18 cellular contexts compared by ENCODE assay signal in genomic region chr9:114709636-114710035, GRCh38. TPM values are rescaled to one million over a fixed set of nuclear protein-coding genes. Genes with fewer than 3 reads are reported as not detected.
"Had no signal": no experiment of that assay in that cellular context is flagged by ENCODE, and none has a peak within 500 bp of the region (broad histone marks: within the 10 kb centered on the region; RNA-seq: fewer than 3 reads in every experiment).

No MANE protein-coding gene starts in this region.

- H3K36me3 Mint-ChIP-seq: stimulated activated naive B cell treated with anti-CD40 and anti-IgM and Interleukin-4, amounts not matched to agents 10 μg/mL and 1 μg/mL and 100 μg/mL, for 72 hours had no signal

- H3K4me3 Mint-ChIP-seq: natural killer cell treated with Interleukin-12 subunit alpha and Interleukin-12 subunit beta and Interleukin-15 and Interleukin-18, amount 100 ng/mL, for 72 hours; stimulated activated naive B cell treated with anti-CD40 and anti-IgM and Interleukin-4, amounts not matched to agents 10 μg/mL and 1 μg/mL and 100 μg/mL, for 72 hours had no signal

- ATAC-seq: gastroesophageal sphincter; right lobe of liver; stimulated activated naive B cell treated with anti-CD40 and anti-IgM and Interleukin-4, amounts not matched to agents 10 μg/mL and 1 μg/mL and 100 μg/mL, for 72 hours had no signal

- DNase-seq: activated CD4-positive, alpha-beta T cell treated with anti-CD3 and anti-CD28 coated beads for 48 hours; activated CD8-positive, alpha-beta memory T cell treated with anti-CD3 and anti-CD28 coated beads, Interleukin-2, amount 50 U/mL, for 4 hours; activated gamma-delta T cell treated with Interleukin-2 at 50 U/mL for 16 hours; brain microvascular endothelial cell; effector memory CD4-positive, alpha-beta T cell; kidney; left ventricle myocardium inferior; mesenchymal stem cell; nucleus accumbens; right lobe of liver; stimulated activated naive B cell treated with anti-CD40 and anti-IgM and Interleukin-4, amounts not matched to agents 10 μg/mL and 1 μg/mL and 100 μg/mL, for 72 hours; SW 1271; upper lobe of left lung; WERI-Rb-1 had no signal

- H3K9me3 Mint-ChIP-seq: natural killer cell treated with Interleukin-12 subunit alpha and Interleukin-12 subunit beta and Interleukin-15 and Interleukin-18, amount 100 ng/mL, for 72 hours; stimulated activated naive B cell treated with anti-CD40 and anti-IgM and Interleukin-4, amounts not matched to agents 10 μg/mL and 1 μg/mL and 100 μg/mL, for 72 hours had no signal

- H3K27ac Mint-ChIP-seq: progenitor cell of endocrine pancreas had no signal

RNA-seq across cellular contexts. Expression of gene TEX48, which starts 27.6 kb away (rescaled TPM):
- total RNA-seq: gastroesophageal sphincter; kidney; left ventricle myocardium inferior; natural killer cell treated with Interleukin-12 subunit alpha and Interleukin-12 subunit beta and Interleukin-15 and Interleukin-18, amount 100 ng/mL, for 72 hours; progenitor cell of endocrine pancreas; right lobe of liver; suprapubic skin; upper lobe of left lung had no signal

RNA-seq across cellular contexts. Expression of gene TEX53, which starts 52.0 kb away (rescaled TPM):
- total RNA-seq: gastroesophageal sphincter; kidney; left ventricle myocardium inferior; natural killer cell treated with Interleukin-12 subunit alpha and Interleukin-12 subunit beta and Interleukin-15 and Interleukin-18, amount 100 ng/mL, for 72 hours; progenitor cell of endocrine pancreas; right lobe of liver; suprapubic skin; upper lobe of left lung had no signal
